ENCODE assay signal across 7 cellular contexts in the genomic region with DNA sequence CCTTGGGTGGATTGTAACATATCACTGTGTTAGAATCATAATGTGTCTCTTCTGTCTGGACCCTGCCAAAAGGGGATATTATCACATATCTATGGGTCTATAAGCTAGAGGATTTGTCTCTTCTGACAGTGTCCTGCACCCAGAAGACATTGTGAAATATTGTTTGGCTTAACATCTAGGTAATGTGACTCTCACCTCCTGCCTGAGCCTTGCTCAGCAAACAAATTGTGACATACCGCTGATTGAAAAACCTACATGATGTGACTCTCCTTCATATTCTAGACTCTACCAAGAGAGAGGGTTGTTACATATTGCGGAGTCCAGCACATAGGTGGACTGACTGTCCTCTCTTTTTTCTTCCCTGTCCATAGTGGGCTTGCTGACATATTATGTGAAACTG. TPM values are rescaled to one million over a fixed set of nuclear protein-coding genes. Genes with fewer than 3 reads are reported as not detected.
"Had no signal": no experiment of that assay in that cellular context is flagged by ENCODE, and none has a peak within 500 bp of the region (broad histone marks: within the 10 kb centered on the region; RNA-seq: fewer than 3 reads in every experiment).

No MANE protein-coding gene starts in this region.

RNA-seq across cellular contexts. Expression of a gene that starts 13.0 kb away (rescaled TPM):
- total RNA-seq: GM23248, GM23338, H1, H4, H7, H9, HFFc6 had no signal
